In the genomic region with DNA sequence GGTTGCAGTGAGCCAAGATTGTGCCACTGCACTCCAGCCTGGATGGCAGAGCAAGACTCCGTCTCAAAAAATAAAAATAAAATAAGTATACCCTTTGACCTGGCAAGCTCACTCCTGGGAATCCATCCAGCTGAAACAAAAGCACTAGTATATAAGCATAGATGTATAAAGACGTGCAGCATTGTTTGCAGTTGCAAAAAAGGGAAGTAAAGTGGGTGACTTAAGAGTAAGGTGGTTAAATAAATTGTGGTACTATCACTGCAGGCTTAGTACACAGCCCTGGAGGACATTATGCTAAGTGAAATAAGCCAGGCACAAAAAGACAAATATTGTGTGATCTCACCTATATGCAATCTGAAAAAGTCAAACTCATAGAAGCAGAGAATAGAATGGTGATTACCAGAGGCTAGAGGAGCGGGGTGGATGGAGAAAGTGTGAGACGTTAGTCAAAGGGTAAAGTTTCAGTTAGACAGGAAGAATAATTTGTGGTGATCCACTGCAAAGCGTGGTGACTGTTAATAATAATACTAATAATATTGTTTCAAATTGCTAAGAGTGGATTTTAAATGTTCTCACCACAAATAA, we compare ENCODE assay signal across 1 cellular context.
TF ChIP-seq lines count a peak whose summit lies in the region.

No MANE protein-coding gene starts in this region.

TF ChIP-seq in GM12878, 131 proteins besides CTCF, POLR2A, EP300 and RAD21 (continued from another document):
- TF ChIP-seq, protein P1, sequence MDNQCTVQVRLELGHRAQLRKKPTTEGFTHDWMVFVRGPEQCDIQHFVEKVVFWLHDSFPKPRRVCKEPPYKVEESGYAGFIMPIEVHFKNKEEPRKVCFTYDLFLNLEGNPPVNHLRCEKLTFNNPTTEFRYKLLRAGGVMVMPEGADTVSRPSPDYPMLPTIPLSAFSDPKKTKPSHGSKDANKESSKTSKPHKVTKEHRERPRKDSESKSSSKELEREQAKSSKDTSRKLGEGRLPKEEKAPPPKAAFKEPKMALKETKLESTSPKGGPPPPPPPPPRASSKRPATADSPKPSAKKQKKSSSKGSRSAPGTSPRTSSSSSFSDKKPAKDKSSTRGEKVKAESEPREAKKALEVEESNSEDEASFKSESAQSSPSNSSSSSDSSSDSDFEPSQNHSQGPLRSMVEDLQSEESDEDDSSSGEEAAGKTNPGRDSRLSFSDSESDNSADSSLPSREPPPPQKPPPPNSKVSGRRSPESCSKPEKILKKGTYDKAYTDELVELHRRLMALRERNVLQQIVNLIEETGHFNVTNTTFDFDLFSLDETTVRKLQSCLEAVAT (IDR thresholded peaks at IDR 0.05): no peak
- TF ChIP-seq NBN (IDR thresholded peaks at IDR 0.05): 0 out of 2 replicates have a peak, but pooled peaks have one; percentile 33
- TF ChIP-seq TCF3 (IDR thresholded peaks at IDR 0.05; ENCODE audit: borderline replicate concordance, insufficient read depth, low read depth, low read length): no peak
- TF ChIP-seq, protein P2, sequence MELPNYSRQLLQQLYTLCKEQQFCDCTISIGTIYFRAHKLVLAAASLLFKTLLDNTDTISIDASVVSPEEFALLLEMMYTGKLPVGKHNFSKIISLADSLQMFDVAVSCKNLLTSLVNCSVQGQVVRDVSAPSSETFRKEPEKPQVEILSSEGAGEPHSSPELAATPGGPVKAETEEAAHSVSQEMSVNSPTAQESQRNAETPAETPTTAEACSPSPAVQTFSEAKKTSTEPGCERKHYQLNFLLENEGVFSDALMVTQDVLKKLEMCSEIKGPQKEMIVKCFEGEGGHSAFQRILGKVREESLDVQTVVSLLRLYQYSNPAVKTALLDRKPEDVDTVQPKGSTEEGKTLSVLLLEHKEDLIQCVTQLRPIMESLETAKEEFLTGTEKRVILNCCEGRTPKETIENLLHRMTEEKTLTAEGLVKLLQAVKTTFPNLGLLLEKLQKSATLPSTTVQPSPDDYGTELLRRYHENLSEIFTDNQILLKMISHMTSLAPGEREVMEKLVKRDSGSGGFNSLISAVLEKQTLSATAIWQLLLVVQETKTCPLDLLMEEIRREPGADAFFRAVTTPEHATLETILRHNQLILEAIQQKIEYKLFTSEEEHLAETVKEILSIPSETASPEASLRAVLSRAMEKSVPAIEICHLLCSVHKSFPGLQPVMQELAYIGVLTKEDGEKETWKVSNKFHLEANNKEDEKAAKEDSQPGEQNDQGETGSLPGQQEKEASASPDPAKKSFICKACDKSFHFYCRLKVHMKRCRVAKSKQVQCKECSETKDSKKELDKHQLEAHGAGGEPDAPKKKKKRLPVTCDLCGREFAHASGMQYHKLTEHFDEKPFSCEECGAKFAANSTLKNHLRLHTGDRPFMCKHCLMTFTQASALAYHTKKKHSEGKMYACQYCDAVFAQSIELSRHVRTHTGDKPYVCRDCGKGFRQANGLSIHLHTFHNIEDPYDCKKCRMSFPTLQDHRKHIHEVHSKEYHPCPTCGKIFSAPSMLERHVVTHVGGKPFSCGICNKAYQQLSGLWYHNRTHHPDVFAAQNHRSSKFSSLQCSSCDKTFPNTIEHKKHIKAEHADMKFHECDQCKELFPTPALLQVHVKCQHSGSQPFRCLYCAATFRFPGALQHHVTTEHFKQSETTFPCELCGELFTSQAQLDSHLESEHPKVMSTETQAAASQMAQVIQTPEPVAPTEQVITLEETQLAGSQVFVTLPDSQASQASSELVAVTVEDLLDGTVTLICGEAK (IDR thresholded peaks at IDR 0.05; ENCODE audit: borderline replicate concordance): no peak
- TF ChIP-seq NFIC (IDR thresholded peaks at IDR 0.05; ENCODE audit: low read depth, low read length): no peak
- no peak for TF ChIP-seq CEBPB (IDR thresholded peaks at IDR 0.05; ENCODE audit: borderline replicate concordance in 1 of 2, low read depth in 2 of 2, low read length in 2 of 2)
- TF ChIP-seq CBX5 (IDR thresholded peaks at IDR 0.05; ENCODE audit: low read depth): no peak
- peak; percentile 76 for TF ChIP-seq ATF7 (IDR thresholded peaks at IDR 0.05; ENCODE audit: low read depth)
- no peak for TF ChIP-seq ZBED1 (IDR thresholded peaks at IDR 0.05; ENCODE audit: borderline replicate concordance)
- no peak for TF ChIP-seq RUNX3 (IDR thresholded peaks at IDR 0.05; ENCODE audit: low read length)
- no peak for TF ChIP-seq NR2C1 (IDR thresholded peaks at IDR 0.05)
- no peak for TF ChIP-seq SMARCA5 (IDR thresholded peaks at IDR 0.05)
- TF ChIP-seq, protein P3, sequence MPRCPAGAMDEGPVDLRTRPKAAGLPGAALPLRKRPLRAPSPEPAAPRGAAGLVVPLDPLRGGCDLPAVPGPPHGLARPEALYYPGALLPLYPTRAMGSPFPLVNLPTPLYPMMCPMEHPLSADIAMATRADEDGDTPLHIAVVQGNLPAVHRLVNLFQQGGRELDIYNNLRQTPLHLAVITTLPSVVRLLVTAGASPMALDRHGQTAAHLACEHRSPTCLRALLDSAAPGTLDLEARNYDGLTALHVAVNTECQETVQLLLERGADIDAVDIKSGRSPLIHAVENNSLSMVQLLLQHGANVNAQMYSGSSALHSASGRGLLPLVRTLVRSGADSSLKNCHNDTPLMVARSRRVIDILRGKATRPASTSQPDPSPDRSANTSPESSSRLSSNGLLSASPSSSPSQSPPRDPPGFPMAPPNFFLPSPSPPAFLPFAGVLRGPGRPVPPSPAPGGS (IDR thresholded peaks at IDR 0.05; ENCODE audit: borderline replicate concordance, insufficient read depth, low read depth, low read length, poor library complexity, severe bottlenecking): no peak
- no peak for TF ChIP-seq ZNF207 (IDR thresholded peaks at IDR 0.05; ENCODE audit: borderline replicate concordance)
- TF ChIP-seq ZSCAN29 (IDR thresholded peaks at IDR 0.05): no peak
- no peak for TF ChIP-seq SIX5 (IDR thresholded peaks at IDR 0.05; ENCODE audit: low read depth, low read length, severe bottlenecking)
- no peak for TF ChIP-seq DPF2 (IDR thresholded peaks at IDR 0.05)
- TF ChIP-seq, protein P4, sequence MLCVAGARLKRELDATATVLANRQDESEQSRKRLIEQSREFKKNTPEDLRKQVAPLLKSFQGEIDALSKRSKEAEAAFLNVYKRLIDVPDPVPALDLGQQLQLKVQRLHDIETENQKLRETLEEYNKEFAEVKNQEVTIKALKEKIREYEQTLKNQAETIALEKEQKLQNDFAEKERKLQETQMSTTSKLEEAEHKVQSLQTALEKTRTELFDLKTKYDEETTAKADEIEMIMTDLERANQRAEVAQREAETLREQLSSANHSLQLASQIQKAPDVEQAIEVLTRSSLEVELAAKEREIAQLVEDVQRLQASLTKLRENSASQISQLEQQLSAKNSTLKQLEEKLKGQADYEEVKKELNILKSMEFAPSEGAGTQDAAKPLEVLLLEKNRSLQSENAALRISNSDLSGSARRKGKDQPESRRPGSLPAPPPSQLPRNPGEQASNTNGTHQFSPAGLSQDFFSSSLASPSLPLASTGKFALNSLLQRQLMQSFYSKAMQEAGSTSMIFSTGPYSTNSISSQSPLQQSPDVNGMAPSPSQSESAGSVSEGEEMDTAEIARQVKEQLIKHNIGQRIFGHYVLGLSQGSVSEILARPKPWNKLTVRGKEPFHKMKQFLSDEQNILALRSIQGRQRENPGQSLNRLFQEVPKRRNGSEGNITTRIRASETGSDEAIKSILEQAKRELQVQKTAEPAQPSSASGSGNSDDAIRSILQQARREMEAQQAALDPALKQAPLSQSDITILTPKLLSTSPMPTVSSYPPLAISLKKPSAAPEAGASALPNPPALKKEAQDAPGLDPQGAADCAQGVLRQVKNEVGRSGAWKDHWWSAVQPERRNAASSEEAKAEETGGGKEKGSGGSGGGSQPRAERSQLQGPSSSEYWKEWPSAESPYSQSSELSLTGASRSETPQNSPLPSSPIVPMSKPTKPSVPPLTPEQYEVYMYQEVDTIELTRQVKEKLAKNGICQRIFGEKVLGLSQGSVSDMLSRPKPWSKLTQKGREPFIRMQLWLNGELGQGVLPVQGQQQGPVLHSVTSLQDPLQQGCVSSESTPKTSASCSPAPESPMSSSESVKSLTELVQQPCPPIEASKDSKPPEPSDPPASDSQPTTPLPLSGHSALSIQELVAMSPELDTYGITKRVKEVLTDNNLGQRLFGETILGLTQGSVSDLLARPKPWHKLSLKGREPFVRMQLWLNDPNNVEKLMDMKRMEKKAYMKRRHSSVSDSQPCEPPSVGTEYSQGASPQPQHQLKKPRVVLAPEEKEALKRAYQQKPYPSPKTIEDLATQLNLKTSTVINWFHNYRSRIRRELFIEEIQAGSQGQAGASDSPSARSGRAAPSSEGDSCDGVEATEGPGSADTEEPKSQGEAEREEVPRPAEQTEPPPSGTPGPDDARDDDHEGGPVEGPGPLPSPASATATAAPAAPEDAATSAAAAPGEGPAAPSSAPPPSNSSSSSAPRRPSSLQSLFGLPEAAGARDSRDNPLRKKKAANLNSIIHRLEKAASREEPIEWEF (IDR thresholded peaks at IDR 0.05; ENCODE audit: insufficient replicate concordance, low read depth, low read length): no peak
- TF ChIP-seq RELA (IDR thresholded peaks at IDR 0.05; ENCODE audit: borderline replicate concordance, partially characterized antibody): no peak
- no peak for TF ChIP-seq RFX5 (IDR thresholded peaks at IDR 0.05; ENCODE audit: low read depth, low read length)
- TF ChIP-seq, protein P5, sequence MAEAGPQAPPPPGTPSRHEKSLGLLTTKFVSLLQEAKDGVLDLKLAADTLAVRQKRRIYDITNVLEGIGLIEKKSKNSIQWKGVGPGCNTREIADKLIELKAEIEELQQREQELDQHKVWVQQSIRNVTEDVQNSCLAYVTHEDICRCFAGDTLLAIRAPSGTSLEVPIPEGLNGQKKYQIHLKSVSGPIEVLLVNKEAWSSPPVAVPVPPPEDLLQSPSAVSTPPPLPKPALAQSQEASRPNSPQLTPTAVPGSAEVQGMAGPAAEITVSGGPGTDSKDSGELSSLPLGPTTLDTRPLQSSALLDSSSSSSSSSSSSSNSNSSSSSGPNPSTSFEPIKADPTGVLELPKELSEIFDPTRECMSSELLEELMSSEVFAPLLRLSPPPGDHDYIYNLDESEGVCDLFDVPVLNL (IDR thresholded peaks at IDR 0.05; ENCODE audit: low read depth, low read length): no peak
- TF ChIP-seq SUPT20H (IDR thresholded peaks at IDR 0.05; ENCODE audit: borderline replicate concordance, control insufficient read depth, low read depth, low read length): no peak
- TF ChIP-seq, protein P6, sequence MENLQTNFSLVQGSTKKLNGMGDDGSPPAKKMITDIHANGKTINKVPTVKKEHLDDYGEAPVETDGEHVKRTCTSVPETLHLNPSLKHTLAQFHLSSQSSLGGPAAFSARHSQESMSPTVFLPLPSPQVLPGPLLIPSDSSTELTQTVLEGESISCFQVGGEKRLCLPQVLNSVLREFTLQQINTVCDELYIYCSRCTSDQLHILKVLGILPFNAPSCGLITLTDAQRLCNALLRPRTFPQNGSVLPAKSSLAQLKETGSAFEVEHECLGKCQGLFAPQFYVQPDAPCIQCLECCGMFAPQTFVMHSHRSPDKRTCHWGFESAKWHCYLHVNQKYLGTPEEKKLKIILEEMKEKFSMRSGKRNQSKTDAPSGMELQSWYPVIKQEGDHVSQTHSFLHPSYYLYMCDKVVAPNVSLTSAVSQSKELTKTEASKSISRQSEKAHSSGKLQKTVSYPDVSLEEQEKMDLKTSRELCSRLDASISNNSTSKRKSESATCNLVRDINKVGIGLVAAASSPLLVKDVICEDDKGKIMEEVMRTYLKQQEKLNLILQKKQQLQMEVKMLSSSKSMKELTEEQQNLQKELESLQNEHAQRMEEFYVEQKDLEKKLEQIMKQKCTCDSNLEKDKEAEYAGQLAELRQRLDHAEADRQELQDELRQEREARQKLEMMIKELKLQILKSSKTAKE (IDR thresholded peaks at IDR 0.05; ENCODE audit: low read depth, poor library complexity, severe bottlenecking): peak; percentile 88
- no peak for TF ChIP-seq HDAC6 (IDR thresholded peaks at IDR 0.05; ENCODE audit: unreplicated experiment)
- TF ChIP-seq BHLHE40 (IDR thresholded peaks at IDR 0.05; ENCODE audit: borderline replicate concordance in 1 of 2, low read depth in 2 of 2, low read length in 1 of 2): 0 out of 4 replicates have a peak, but pooled peaks of 1 of the 2 experiments have one; percentile 5
- TF ChIP-seq POLR2AphosphoS5 (IDR thresholded peaks at IDR 0.05; ENCODE audit: low read length): no peak
- no peak for TF ChIP-seq ETV6 (conservative IDR thresholded peaks at IDR 0.05 in 1 of 2, IDR thresholded peaks at IDR 0.05 in 1 of 2; ENCODE audit: borderline replicate concordance in 1 of 2, low read depth in 1 of 2)
